ENCODE assay signal across 8 cellular contexts in genomic region chr16:2905241-2905987, GRCh38. TPM values are rescaled to one million over a fixed set of nuclear protein-coding genes. Genes with fewer than 3 reads are reported as not detected.
DNase-seq lines count a peak whose midpoint lies in the region; ATAC-seq and TF ChIP-seq lines count a peak whose summit lies in the region.

No MANE protein-coding gene starts in this region.

- H3K36me3 ChIP-seq in kidney epithelial cell (ENCODE audit: control insufficient read depth, insufficient read depth, low read length), result no peaks in the 10 kb centered on the region

- peak; percentile 96 for TF ChIP-seq POLR2A in GM18951 (IDR thresholded peaks at IDR 0.05; ENCODE audit: extremely low read depth, insufficient read depth, insufficient read length)

- no peaks in the 10 kb centered on the region for H3K27me3 Mint-ChIP-seq in chondrocyte (ENCODE audit: low read depth)

- peak; percentile 62 for ATAC-seq in HG03175 (IDR thresholded peaks at IDR 0.05; ENCODE audit: unreplicated experiment)

- no peaks in the 10 kb centered on the region for H3K27me3 ChIP-seq in kidney epithelial cell (ENCODE audit: control insufficient read depth, insufficient read depth, low read length)

- H3K9me3 Mint-ChIP-seq in chondrocyte (ENCODE audit: low read depth), result no peaks in the 10 kb centered on the region

- no peaks in the 10 kb centered on the region for H3K36me3 Mint-ChIP-seq in chondrocyte (ENCODE audit: low read depth)

- in situ Hi-C loops in GM18951 (cut with MboI; ENCODE audit: low sequenced_read_pairs, unreplicated experiment), result no loop called here

- peak overlapping the region; percentile 88 for H3K4me3 Mint-ChIP-seq in chondrocyte (ENCODE audit: unreplicated experiment)

- H3K4me1 Mint-ChIP-seq in chondrocyte (ENCODE audit: low read depth), result peaks cover 28% of the 10 kb centered on the region

- H3K4me3 ChIP-seq in kidney epithelial cell (ENCODE audit: low read depth, low read length), result peak overlapping the region; percentile 92

- peak overlapping the region; percentile 92 for H3K27ac Mint-ChIP-seq in chondrocyte (ENCODE audit: unreplicated experiment)

- no peak for TF ChIP-seq CTCF in chondrocyte (IDR thresholded peaks at IDR 0.05)
- TF ChIP-seq CTCF in kidney epithelial cell (IDR thresholded peaks at IDR 0.05; ENCODE audit: insufficient read depth, low read length, poor library complexity, severe bottlenecking), result no peak

- peak; percentile 99 for DNase-seq in AG08396 (ENCODE audit: low spot score)
- peak; percentile 98 for DNase-seq in NCI-H345 treated with DMSO at 0.1 percent for 48 hours (lab: John Stamatoyannopoulos, UW; ENCODE audit: unreplicated experiment)
- peak; percentile 75 for DNase-seq in activated CD4-positive, alpha-beta T cell treated with anti-CD3 and anti-CD28 coated beads for 1 hour
- DNase-seq in chondrocyte (ENCODE audit: low spot score), result peak; percentile 99
- DNase-seq in kidney epithelial cell (ENCODE audit: low read depth), result peak; percentile 89
- DNase-seq in stimulated activated CD4-positive, alpha-beta T cell treated with anti-CD3 and anti-CD28 coated beads, Interleukin-15, amount 100 ng/mL, for 48 hours (ENCODE audit: low read depth in 2 of 2), result peak; percentile 98 to 99

RNA-seq across cellular contexts. Expression of gene FLYWCH1, which starts 6.3 kb away (rescaled TPM):
- total RNA-seq in chondrocyte (36.1 to 47.1 TPM (median 38.6 TPM) in 3 replicates), kidney epithelial cell (48.4 and 66.1 TPM in 2 replicates)

RNA-seq across cellular contexts. Expression of gene FLYWCH2, which starts 22.4 kb away (rescaled TPM):
- total RNA-seq in chondrocyte (33.4 to 43.1 TPM (median 34.7 TPM) in 3 replicates), kidney epithelial cell (58.6 and 69.5 TPM in 2 replicates)

RNA-seq across cellular contexts. Expression of gene PRSS22, which starts 47.4 kb away (rescaled TPM):
- not detected in 3 replicates for total RNA-seq in chondrocyte
- total RNA-seq in kidney epithelial cell, result 71.8 and 76.0 TPM in 2 replicates

RNA-seq across cellular contexts. Expression of gene KREMEN2, which starts 58.7 kb away (rescaled TPM):
- total RNA-seq in chondrocyte, result not detected in 3 replicates
- total RNA-seq in kidney epithelial cell, result 0.04 and 1.3 TPM in 2 replicates

Comparison
In these comparisons a context has a peak if more than half of its experiments do, and no peak if none do; other contexts are left out.
1. Peak in every context shown above with its lines: DNase-seq, ATAC-seq and H3K4me3 ChIP-seq.
2. RNA of gene PRSS22, which starts 47.4 kb away (total RNA-seq): 71.8 to 76.0 TPM in kidney epithelial cell; not detected in chondrocyte; every median in the first group is over 10 times any median in the second.